15 cellular contexts compared by ENCODE assay signal in genomic region chr16:18827890-18828289, GRCh38. TPM values are rescaled to one million over a fixed set of nuclear protein-coding genes. Genes with fewer than 3 reads are reported as not detected.
DNase-seq lines count a peak whose midpoint lies in the region; ATAC-seq and TF ChIP-seq lines count a peak whose summit lies in the region.
"Had no signal": no experiment of that assay in that cellular context is flagged by ENCODE, and none has a peak within 500 bp of the region (broad histone marks: within the 10 kb centered on the region; RNA-seq: fewer than 3 reads in every experiment).

No MANE protein-coding gene starts in this region.

- WGBS in mesendoderm (ENCODE audit: extremely low coverage, insufficient coverage, low lambda C conversion rate) = no CpG with 5 or more reads among the region's 4 CpGs

- TF ChIP-seq CTCF in activated CD8-positive, alpha-beta T cell treated with anti-CD3 and anti-CD28 coated beads for 36 hours (IDR thresholded peaks at IDR 0.05) = no peak

- H3K9me3 Mint-ChIP-seq in activated CD8-positive, alpha-beta T cell treated with anti-CD3 and anti-CD28 coated beads for 36 hours = no peaks in the 10 kb centered on the region
- no peaks in the 10 kb centered on the region for H3K9me3 Mint-ChIP-seq in activated CD8-positive, alpha-beta T cell treated with anti-CD3 and anti-CD28 coated beads, Interleukin-2, amount 10 ng/mL, durations not matched to agents 7 days and 5 days (ENCODE audit: insufficient read depth)
- no peaks in the 10 kb centered on the region for H3K9me3 Mint-ChIP-seq in activated naive CD8-positive, alpha-beta T cell treated with anti-CD3 and anti-CD28 coated beads for 36 hours

- H3K36me3 ChIP-seq in mesendoderm (ENCODE audit: control insufficient read depth, insufficient read depth, low read length) = peaks cover 6% of the 10 kb centered on the region

- no peaks in the 10 kb centered on the region for H3K4me1 ChIP-seq in mesendoderm (ENCODE audit: control insufficient read depth, low read depth, low read length)

- no peaks in the 10 kb centered on the region for H3K27me3 Mint-ChIP-seq in activated CD8-positive, alpha-beta T cell treated with anti-CD3 and anti-CD28 coated beads for 36 hours
- H3K27me3 Mint-ChIP-seq in activated CD8-positive, alpha-beta T cell treated with anti-CD3 and anti-CD28 coated beads, Interleukin-2, amount 10 ng/mL, durations not matched to agents 7 days and 5 days (ENCODE audit: low read depth) = no peaks in the 10 kb centered on the region
- no peaks in the 10 kb centered on the region for H3K27me3 Mint-ChIP-seq in activated naive CD8-positive, alpha-beta T cell treated with anti-CD3 and anti-CD28 coated beads for 36 hours

- no peak overlapping the region for H2BK120ac ChIP-seq in mesendoderm (ENCODE audit: low read depth, low read length)

- no peak overlapping the region for H2BK15ac ChIP-seq in mesendoderm (replicated peaks; ENCODE audit: low read depth)

- no peak overlapping the region for H3K56ac ChIP-seq in mesendoderm (ENCODE audit: low read length)

- H3K79me1 ChIP-seq in mesendoderm (ENCODE audit: low read length) = no peaks in the 10 kb centered on the region

- H2AK5ac ChIP-seq in mesendoderm (ENCODE audit: low read length) = no peak overlapping the region

- H3K18ac ChIP-seq in mesendoderm (ENCODE audit: low read length) = no peak overlapping the region

- no peaks in the 10 kb centered on the region for H3K27me3 ChIP-seq in mesendoderm (ENCODE audit: insufficient read depth, low read length, poor library complexity)
- H3K27me3 ChIP-seq: MG63 had no signal

- no peak overlapping the region for H4K8ac ChIP-seq in mesendoderm (ENCODE audit: low read depth, low read length)

- no peak overlapping the region for H3K4me3 ChIP-seq in mesendoderm (ENCODE audit: low read length)
- H3K4me3 ChIP-seq: MG63 had no signal

- H3K4me2 ChIP-seq in mesendoderm (ENCODE audit: low read length) = no peak overlapping the region

- H3K4me1 Mint-ChIP-seq in activated CD8-positive, alpha-beta T cell treated with anti-CD3 and anti-CD28 coated beads for 36 hours (ENCODE audit: low read depth) = peaks cover 3% of the 10 kb centered on the region
- H3K4me1 Mint-ChIP-seq in activated CD8-positive, alpha-beta T cell treated with anti-CD3 and anti-CD28 coated beads, Interleukin-2, amount 10 ng/mL, durations not matched to agents 7 days and 5 days (ENCODE audit: low read depth) = no peaks in the 10 kb centered on the region
- peaks cover 3% of the 10 kb centered on the region for H3K4me1 Mint-ChIP-seq in activated naive CD8-positive, alpha-beta T cell treated with anti-CD3 and anti-CD28 coated beads for 36 hours

- peaks cover 32% of the 10 kb centered on the region for H3K36me3 Mint-ChIP-seq in activated CD8-positive, alpha-beta T cell treated with anti-CD3 and anti-CD28 coated beads for 36 hours (ENCODE audit: low read depth)
- H3K36me3 Mint-ChIP-seq in activated CD8-positive, alpha-beta T cell treated with anti-CD3 and anti-CD28 coated beads, Interleukin-2, amount 10 ng/mL, durations not matched to agents 7 days and 5 days (ENCODE audit: low read depth) = peaks cover 38% of the 10 kb centered on the region
- H3K36me3 Mint-ChIP-seq in activated naive CD8-positive, alpha-beta T cell treated with anti-CD3 and anti-CD28 coated beads for 36 hours = peaks cover 19% of the 10 kb centered on the region

- no peak overlapping the region for H3K4ac ChIP-seq in mesendoderm (ENCODE audit: low read depth, low read length)

- no peak overlapping the region for H3K23ac ChIP-seq in mesendoderm (ENCODE audit: low read length)

- CTCF ChIA-PET in activated CD8-positive, alpha-beta T cell treated with anti-CD3 and anti-CD28 coated beads for 36 hours (lab: Charles Lee) = interaction anchor here (1.4 kb wide), 1 partner anchor 26 kb away, joined by 7 read pairs; no protein-coding TSS in a partner anchor
- CTCF ChIA-PET in activated CD8-positive, alpha-beta T cell treated with anti-CD3 and anti-CD28 coated beads, Interleukin-2, amount 10 ng/mL, durations not matched to agents 7 days and 5 days (lab: Charles Lee) = interaction anchor here (1.2 kb wide), 1 partner anchor 26 kb away, joined by 3 read pairs; the partner anchor contains the start of gene ARL6IP1

- DNase-seq in activated CD8-positive, alpha-beta T cell treated with anti-CD3 and anti-CD28 coated beads for 36 hours = peak; percentile 33
- DNase-seq in activated CD8-positive, alpha-beta T cell treated with anti-CD3 and anti-CD28 coated beads, Interleukin-2, amount 10 ng/mL, durations not matched to agents 7 days and 5 days = no peak
- DNase-seq in OCI-M1 (lab: John Stamatoyannopoulos, UW) = peak; percentile 81
- no peak for DNase-seq in activated naive CD8-positive, alpha-beta T cell treated with anti-CD3 and anti-CD28 coated beads for 36 hours
- DNase-seq in mesendoderm = peak; percentile 19
- DNase-seq: EL, H7, Karpas-422, MG63, NCI-H1092, NCI-H146, NCI-H2081, NCI-H510A treated with DMSO at 0.1 percent for 48 hours had no signal

- intact Hi-C loops in activated CD8-positive, alpha-beta T cell treated with anti-CD3 and anti-CD28 coated beads for 36 hours (cut with micrococcal nuclease) = no loop called here

- no peak overlapping the region for H3K4me3 Mint-ChIP-seq in activated CD8-positive, alpha-beta T cell treated with anti-CD3 and anti-CD28 coated beads for 36 hours
- H3K4me3 Mint-ChIP-seq in activated CD8-positive, alpha-beta T cell treated with anti-CD3 and anti-CD28 coated beads, Interleukin-2, amount 10 ng/mL, durations not matched to agents 7 days and 5 days = no peak overlapping the region
- H3K4me3 Mint-ChIP-seq in activated naive CD8-positive, alpha-beta T cell treated with anti-CD3 and anti-CD28 coated beads for 36 hours = no peak overlapping the region

- H3K9ac ChIP-seq in mesendoderm (ENCODE audit: low read length) = no peak overlapping the region

- no peaks in the 10 kb centered on the region for H3K79me2 ChIP-seq in mesendoderm (ENCODE audit: control insufficient read depth, insufficient read depth, low read length)

- H4K5ac ChIP-seq in mesendoderm (ENCODE audit: low read length) = no peak overlapping the region

- POLR2A ChIA-PET in activated CD8-positive, alpha-beta T cell treated with anti-CD3 and anti-CD28 coated beads for 36 hours (lab: Charles Lee) = interaction anchor here (0.8 kb wide), 2 partner anchors 23 to 26 kb away, joined by 3 to 4 read pairs; no protein-coding TSS in a partner anchor
- POLR2A ChIA-PET in activated CD8-positive, alpha-beta T cell treated with anti-CD3 and anti-CD28 coated beads, Interleukin-2, amount 10 ng/mL, durations not matched to agents 7 days and 5 days (lab: Charles Lee) = interaction anchor here (1.4 kb wide), 1 partner anchor 26 kb away, joined by 6 read pairs; the partner anchor contains the start of gene ARL6IP1

- ATAC-seq in activated CD8-positive, alpha-beta T cell treated with anti-CD3 and anti-CD28 coated beads for 36 hours = no peak
- ATAC-seq in activated CD8-positive, alpha-beta T cell treated with anti-CD3 and anti-CD28 coated beads, Interleukin-2, amount 10 ng/mL, durations not matched to agents 7 days and 5 days = no peak
- no peak for ATAC-seq in GM19455 (IDR thresholded peaks at IDR 0.05; ENCODE audit: unreplicated experiment)
- ATAC-seq in HG03378 (IDR thresholded peaks at IDR 0.05; ENCODE audit: unreplicated experiment) = no peak

- H2BK5ac ChIP-seq in mesendoderm (ENCODE audit: low read length) = no peak overlapping the region

- H3K27ac Mint-ChIP-seq in activated CD8-positive, alpha-beta T cell treated with anti-CD3 and anti-CD28 coated beads for 36 hours = peak overlapping the region; percentile 43
- H3K27ac Mint-ChIP-seq in activated CD8-positive, alpha-beta T cell treated with anti-CD3 and anti-CD28 coated beads, Interleukin-2, amount 10 ng/mL, durations not matched to agents 7 days and 5 days = no peak overlapping the region
- peak overlapping the region; percentile 6 for H3K27ac Mint-ChIP-seq in activated naive CD8-positive, alpha-beta T cell treated with anti-CD3 and anti-CD28 coated beads for 36 hours

- H3K27ac ChIP-seq in mesendoderm (ENCODE audit: low read depth, low read length) = no peak overlapping the region

RNA-seq across cellular contexts. Expression of gene ARL6IP1, which starts 26.5 kb away (rescaled TPM):
- 10 to 100 TPM; 97.0 to 97.3 TPM for total RNA-seq in activated CD8-positive, alpha-beta T cell treated with anti-CD3 and anti-CD28 coated beads for 36 hours
- total RNA-seq in activated CD8-positive, alpha-beta T cell treated with anti-CD3 and anti-CD28 coated beads, Interleukin-2, amount 10 ng/mL, durations not matched to agents 7 days and 5 days = 100 to 1,000 TPM; 234 to 240 TPM
- total RNA-seq in activated naive CD8-positive, alpha-beta T cell treated with anti-CD3 and anti-CD28 coated beads for 36 hours = 100 to 1,000 TPM; 102 to 105 TPM
- polyA plus RNA-seq in mesendoderm (2013, experiment 1 of 2) = 213 TPM
- polyA plus RNA-seq in mesendoderm (2013, experiment 2 of 2) = 213 TPM

RNA-seq across cellular contexts. Expression of gene RPS15A, which starts 37.8 kb away (rescaled TPM):
- 1,000 to 10,000 TPM; 2,201 to 2,213 TPM for total RNA-seq in activated CD8-positive, alpha-beta T cell treated with anti-CD3 and anti-CD28 coated beads for 36 hours
- 1,000 to 10,000 TPM; 1,594 to 1,602 TPM for total RNA-seq in activated CD8-positive, alpha-beta T cell treated with anti-CD3 and anti-CD28 coated beads, Interleukin-2, amount 10 ng/mL, durations not matched to agents 7 days and 5 days
- 1,000 to 10,000 TPM; 1,879 to 1,890 TPM for total RNA-seq in activated naive CD8-positive, alpha-beta T cell treated with anti-CD3 and anti-CD28 coated beads for 36 hours
- 4,618 TPM for polyA plus RNA-seq in mesendoderm (2013, experiment 1 of 2)
- 4,640 TPM for polyA plus RNA-seq in mesendoderm (2013, experiment 2 of 2)

Comparison
In these comparisons a context has a peak if more than half of its experiments do, and no peak if none do; other contexts are left out.
1. DNase-seq: peak in activated CD8-positive, alpha-beta T cell treated with anti-CD3 and anti-CD28 coated beads for 36 hours (single experiment), OCI-M1 (single experiment) and mesendoderm (single experiment); none in activated CD8-positive, alpha-beta T cell treated with anti-CD3 and anti-CD28 coated beads, Interleukin-2, amount 10 ng/mL, durations not matched to agents 7 days and 5 days (single experiment) and activated naive CD8-positive, alpha-beta T cell treated with anti-CD3 and anti-CD28 coated beads for 36 hours (single experiment).